30 cellular contexts compared by ENCODE assay signal in the genomic region with DNA sequence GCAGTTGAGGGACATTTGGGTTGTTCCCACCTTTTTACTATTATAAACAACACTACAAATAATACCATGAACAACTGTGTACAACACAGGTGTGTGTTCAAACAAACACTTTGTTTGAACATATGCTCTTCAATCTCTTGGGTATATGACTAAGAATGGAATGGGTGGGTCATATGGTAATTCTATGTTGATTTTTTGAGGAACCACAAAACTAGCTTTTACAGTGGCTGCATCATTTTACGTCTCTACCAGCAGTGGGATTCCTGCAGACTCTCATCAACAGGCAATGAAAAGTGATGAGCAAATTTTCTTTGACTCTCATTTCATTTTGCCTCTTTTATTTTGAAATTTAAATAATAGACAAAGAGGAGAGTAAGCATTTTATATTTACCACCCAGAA.
A peak's percentile ranks its signal among the peaks of the same experiment; 100 is the strongest.
DNase-seq lines count a peak whose midpoint lies in the region; FAIRE-seq and TF ChIP-seq lines count a peak whose summit lies in the region.
"Had no signal": no experiment of that assay in that cellular context is flagged by ENCODE, and none has a peak within 500 bp of the region (broad histone marks: within the 10 kb centered on the region; RNA-seq: fewer than 3 reads in every experiment).

No MANE protein-coding gene starts in this region.

- H3K36me3 ChIP-seq in breast epithelium = no peaks in the 10 kb centered on the region
- no peaks in the 10 kb centered on the region for H3K36me3 ChIP-seq in mammary epithelial cell (ENCODE audit: insufficient read depth, low read length)
- H3K36me3 ChIP-seq in keratinocyte (ENCODE audit: control insufficient read depth in 2 of 2, extremely low read depth in 1 of 2, insufficient read depth in 2 of 2, low read length in 2 of 2) = peaks cover 1 to 4% of the 10 kb centered on the region in 2 experiments
- H3K36me3 ChIP-seq: BE2C had no signal

- POLR2A ChIA-PET in MCF 10A (lab: Yijun Ruan, JAX) = interaction anchor here (0.6 to 2.6 kb wide), 9 partner anchors 10 to 61 kb away, joined by 3 to 12 read pairs (median 3); no protein-coding TSS in a partner anchor

- H3K36me3 Mint-ChIP-seq in MCF 10A (ENCODE audit: insufficient read depth, unreplicated experiment) (peaks cover 16% of the 10 kb centered on the region), progenitor cell of endocrine pancreas (ENCODE audit: insufficient read depth) (no peaks in the 10 kb centered on the region)
- H3K36me3 Mint-ChIP-seq: CD14-positive monocyte had no signal

- H3K27me3 Mint-ChIP-seq in MCF 10A (ENCODE audit: insufficient read depth, unreplicated experiment) = no peaks in the 10 kb centered on the region
- H3K27me3 Mint-ChIP-seq in progenitor cell of endocrine pancreas = no peaks in the 10 kb centered on the region

- no peaks in the 10 kb centered on the region for H3K9me1 ChIP-seq in keratinocyte (ENCODE audit: control insufficient read depth, extremely low read depth, insufficient read depth, low read length)

- CTCF ChIA-PET in MCF 10A (lab: Yijun Ruan, JAX) = interaction anchor here (1.1 to 1.4 kb wide), 2 partner anchors 24 to 46 kb away, joined by 4 to 6 read pairs; no protein-coding TSS in a partner anchor
- CTCF ChIA-PET in mammary epithelial cell (lab: Charles Lee; ENCODE audit: low non-redundant PET) = no interaction called here

- no peak overlapping the region for H3K9ac ChIP-seq in mammary epithelial cell (ENCODE audit: insufficient read depth, low read length)
- H3K9ac ChIP-seq in keratinocyte (ENCODE audit: control insufficient read depth, extremely low read depth, insufficient read depth, low read length) = no peak overlapping the region

- no TSS peak for BruUV-seq in MCF 10A (replicated peaks; lab: Mats Ljungman, UMichigan)
- no TSS peak for BruUV-seq in mammary epithelial cell (replicated peaks; lab: Mats Ljungman, UMichigan)

- H3K4me3 Mint-ChIP-seq in MCF 10A (ENCODE audit: unreplicated experiment) (no peak overlapping the region), progenitor cell of endocrine pancreas (ENCODE audit: low read depth) (no peak overlapping the region)
- H3K4me3 Mint-ChIP-seq: CD14-positive monocyte; CD8-positive, alpha-beta memory T cell; GM23338; H9 had no signal

- H2AFZ ChIP-seq in mammary epithelial cell (ENCODE audit: low read depth, low read length) (no peak overlapping the region), keratinocyte (ENCODE audit: control insufficient read depth, low read length) (no peak overlapping the region)
- H2AFZ ChIP-seq: GM23338, PC-9 had no signal

- H3K4me2 ChIP-seq in mammary epithelial cell (ENCODE audit: insufficient read depth, low read depth, low read length) (peak overlapping the region; percentile 25), keratinocyte (ENCODE audit: control insufficient read depth, extremely low read depth, insufficient read depth, low read depth, low read length) (no peak overlapping the region)
- H3K4me2 ChIP-seq: GM23338, PC-9 had no signal

- H3K27me3 ChIP-seq in breast epithelium (no peaks in the 10 kb centered on the region), mammary epithelial cell (ENCODE audit: insufficient read depth, low read length) (no peaks in the 10 kb centered on the region), keratinocyte (ENCODE audit: control insufficient read depth, extremely low read depth, insufficient read depth, low read length) (no peaks in the 10 kb centered on the region)
- H3K27me3 ChIP-seq: BE2C, SJSA1 had no signal

- H3K4me1 Mint-ChIP-seq in MCF 10A (ENCODE audit: insufficient read depth, unreplicated experiment) (peaks cover 43% of the 10 kb centered on the region), progenitor cell of endocrine pancreas (ENCODE audit: low read depth) (no peaks in the 10 kb centered on the region)
- H3K4me1 Mint-ChIP-seq: CD14-positive monocyte; CD8-positive, alpha-beta memory T cell; GM23338; H9 had no signal

- no peak overlapping the region for H3K4me3 ChIP-seq in breast epithelium
- no peak overlapping the region for H3K4me3 ChIP-seq in mammary epithelial cell (replicated peaks in 1 of 3; ENCODE audit: insufficient read depth in 1 of 3, low read depth in 2 of 3, low read length in 3 of 3)
- no peak overlapping the region for H3K4me3 ChIP-seq in keratinocyte (ENCODE audit: control insufficient read depth in 2 of 3, extremely low read depth in 1 of 3, insufficient read depth in 2 of 3, low read depth in 1 of 3, low read length in 3 of 3)
- H3K4me3 ChIP-seq: GM23338, PC-9, SJSA1 had no signal

- no peak for TF ChIP-seq POLR2A in breast epithelium (IDR thresholded peaks at IDR 0.05)

- no peak for TF ChIP-seq CTCF in MCF 10A (IDR thresholded peaks at IDR 0.05; ENCODE audit: unreplicated experiment)
- TF ChIP-seq CTCF in breast epithelium (IDR thresholded peaks at IDR 0.05) = no peak
- no peak for TF ChIP-seq CTCF in mammary epithelial cell (conservative IDR thresholded peaks at IDR 0.05 in 1 of 2, IDR thresholded peaks at IDR 0.05 in 1 of 2; ENCODE audit: extremely low read depth in 1 of 2, insufficient read depth in 1 of 2, low read depth in 1 of 2, low read length in 2 of 2)
- TF ChIP-seq CTCF in keratinocyte (optimal IDR thresholded peaks at IDR 0.05 in 1 of 3, IDR thresholded peaks at IDR 0.05 in 1 of 3, conservative IDR thresholded peaks at IDR 0.05 in 1 of 3; ENCODE audit: extremely low read depth in 1 of 3, insufficient read depth in 2 of 3, low read length in 3 of 3) = no peak
- no peak for TF ChIP-seq CTCF in progenitor cell of endocrine pancreas (IDR thresholded peaks at IDR 0.05; ENCODE audit: unreplicated experiment)

- H3K27ac Mint-ChIP-seq in MCF 10A (ENCODE audit: low read depth, unreplicated experiment) (peak overlapping the region; percentile 49), progenitor cell of endocrine pancreas (no peak overlapping the region)
- H3K27ac Mint-ChIP-seq: CD14-positive monocyte; CD8-positive, alpha-beta memory T cell; GM23338; H9 had no signal

- H3K4me1 ChIP-seq in breast epithelium = no peaks in the 10 kb centered on the region
- H3K4me1 ChIP-seq in mammary epithelial cell (ENCODE audit: insufficient read depth, low read length) = peaks cover 60% of the 10 kb centered on the region
- peaks cover 60% of the 10 kb centered on the region for H3K4me1 ChIP-seq in keratinocyte (ENCODE audit: control insufficient read depth, extremely low read depth, insufficient read depth, low read length)
- H3K4me1 ChIP-seq: BE2C had no signal

- in situ Hi-C loops in mammary epithelial cell (cut with MboI; ENCODE audit: low sequenced_read_pairs in 2 of 2) = no loop called here

- no peak for DNase-seq in MCF 10A (ENCODE audit: unreplicated experiment)
- DNase-seq in breast epithelium (ENCODE audit: low spot score in 2 of 2) = no peak
- DNase-seq in mammary epithelial cell = no peak
- DNase-seq in keratinocyte (ENCODE audit: low read depth, low spot score) = no peak
- no peak for DNase-seq in activated gamma-delta T cell (lab: John Stamatoyannopoulos, UW)
- no peak for DNase-seq in progenitor cell of endocrine pancreas (ENCODE audit: low spot score, unreplicated experiment)
- DNase-seq in GM19238 (ENCODE audit: insufficient read length, low spot score) = no peak
- DNase-seq in posterior cingulate gyrus = no peak
- DNase-seq: ACHN; BE2C; CD8-positive, alpha-beta memory T cell; DMS 273 treated with DMSO at 0.1 percent for 48 hours; DMS79; EL; H9; KG1; NCI-H1048; NCI-H1417 treated with DMSO at 0.1 percent for 48 hours; NCI-H187 treated with DMSO at 0.1 percent for 48 hours; NCI-H2107; NCI-H446; NCI-H524 treated with DMSO at 0.1 percent for 48 hours; NCI-H774; PC-9; Right ventricle myocardium superior had no signal

- FAIRE-seq in keratinocyte (lab: Jason Lieb, UNC) = no peak
- FAIRE-seq: GM12892 had no signal

- H3K9me3 ChIP-seq in breast epithelium (no peaks in the 10 kb centered on the region), mammary epithelial cell (replicated peaks; ENCODE audit: insufficient read depth, low read length) (no peaks in the 10 kb centered on the region), keratinocyte (ENCODE audit: control insufficient read depth, low read depth, low read length) (no peaks in the 10 kb centered on the region)
- H3K9me3 ChIP-seq: BE2C, SJSA1 had no signal

- H4K20me1 ChIP-seq in mammary epithelial cell (ENCODE audit: insufficient read depth, low read length) (no peaks in the 10 kb centered on the region), keratinocyte (ENCODE audit: control insufficient read depth, extremely low read depth, insufficient read depth, low read length) (no peaks in the 10 kb centered on the region)

- H3K27ac ChIP-seq in breast epithelium (no peak overlapping the region), mammary epithelial cell (ENCODE audit: insufficient read depth, low read depth, low read length) (peak overlapping the region; percentile 42), keratinocyte (ENCODE audit: control insufficient read depth, insufficient read depth, low read length) (peak overlapping the region; percentile 36)
- H3K27ac ChIP-seq: 22Rv1, PC-9, SJSA1 had no signal

- H3K79me2 ChIP-seq in mammary epithelial cell (ENCODE audit: insufficient read depth, low read length) (no peaks in the 10 kb centered on the region), keratinocyte (ENCODE audit: control insufficient read depth, insufficient read depth, low read length) (no peaks in the 10 kb centered on the region)

- intact Hi-C loops in MCF 10A (cut with micrococcal nuclease) (no loop called here), breast epithelium (cut with DNase I; ENCODE audit: low total_unique reads) (no loop called here), mammary epithelial cell (cut with micrococcal nuclease) (no loop called here), posterior cingulate gyrus (cut with DNase I) (no loop called here)

- 92% methylated on average over 1 of the region's 1 CpG for WGBS in mammary epithelial cell (ENCODE audit: low coverage, missing lambda C conversion rate)

- dilution Hi-C loops in mammary epithelial cell (cut with HindIII; ENCODE audit: low sequenced_read_pairs) (no loop called here), keratinocyte (cut with MboI; ENCODE audit: extremely low pct_ligation_motif_present, low sequenced_read_pairs) (no loop called here)

- H3K9me3 Mint-ChIP-seq in MCF 10A (ENCODE audit: unreplicated experiment) (no peaks in the 10 kb centered on the region), progenitor cell of endocrine pancreas (ENCODE audit: low read depth) (no peaks in the 10 kb centered on the region)
- H3K9me3 Mint-ChIP-seq: GM23338, H9 had no signal

Comparison
In these comparisons a context has a peak if more than half of its experiments do, and no peak if none do; other contexts are left out.
1. H3K27ac ChIP-seq: peak in mammary epithelial cell (single experiment) and keratinocyte (single experiment); none in breast epithelium (0 of 2).